In genomic region chr2:70620020-70620419, GRCh38 we compare ENCODE assay signal across 1 cellular context.
TF ChIP-seq lines count a peak whose summit lies in the region.

No MANE protein-coding gene starts in this region.

TF ChIP-seq in WTC11, 78 proteins besides CTCF, POLR2A, EP300 and RAD21 (continued from another document):
- no peak for TF ChIP-seq AFF4 (CRISPR knock-in tag; IDR thresholded peaks at IDR 0.05; ENCODE audit: borderline replicate concordance)
